18 cellular contexts compared by ENCODE assay signal in the genomic region with DNA sequence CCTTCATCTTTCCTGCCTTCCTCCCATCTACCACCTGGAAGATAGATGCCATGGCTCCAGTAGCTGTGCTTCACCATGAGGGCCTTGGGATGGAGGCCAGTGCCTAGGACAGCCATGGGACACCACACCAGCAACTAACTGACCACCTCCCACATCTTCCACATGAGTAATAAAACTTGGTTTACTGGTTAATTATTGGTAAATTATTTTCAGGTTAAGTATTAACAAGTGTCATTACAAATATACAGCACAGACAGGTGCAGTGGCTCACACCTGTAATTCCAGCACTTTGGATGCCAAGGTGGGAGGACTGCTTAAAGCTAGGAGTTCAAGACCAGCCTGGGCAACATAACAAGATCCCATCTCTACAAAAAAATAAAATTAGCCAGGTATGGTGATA. TPM values are rescaled to one million over a fixed set of nuclear protein-coding genes. Genes with fewer than 3 reads are reported as not detected.
"Had no signal": no experiment of that assay in that cellular context is flagged by ENCODE, and none has a peak within 500 bp of the region (broad histone marks: within the 10 kb centered on the region; RNA-seq: fewer than 3 reads in every experiment).

No MANE protein-coding gene starts in this region.

- ATAC-seq: natural killer cell treated with Interleukin-12 subunit alpha and Interleukin-12 subunit beta and Interleukin-15 and Interleukin-18, amount 100 ng/mL, for 72 hours had no signal

- H3K4me3 ChIP-seq: SK-N-MC, thyroid gland had no signal

- H3K4me3 Mint-ChIP-seq: activated B cell treated with CpG ODN at 0.5 μM for 24 hours; activated CD4-positive, alpha-beta memory T cell treated with anti-CD3 and anti-CD28 coated beads for 36 hours; activated naive CD8-positive, alpha-beta T cell treated with anti-CD3 and anti-CD28 coated beads, Interleukin-2, amount 10 ng/mL, durations not matched to agents 7 days and 5 days; activated T-helper 1 cell treated with anti-CD3 and anti-CD28 coated beads, Interleukin-12 subunit alpha, Interleukin-12 subunit beta, Interleukin-2, Interleukin-4 antibody, amounts not matched to agents 30 ng/mL and 10 ng/mL and 1 ng/mL, durations not matched to agents 14 hours and 24 hours and 36 hours; dendritic cell treated with granulocyte-macrophage colony-stimulating factor and Interleukin-4, amounts not matched to agents 40 ng/mL and 50 ng/mL, for 4 days; mesothelial cell of epicardium; natural killer cell treated with Interleukin-12 subunit alpha and Interleukin-12 subunit beta and Interleukin-15 and Interleukin-18, amount 100 ng/mL, for 72 hours; T-helper 2 cell treated with Interferon-gamma antibody and Interleukin-4, amounts not matched to agents 5 μg/mL and 100 μg/mL, for 36 hours had no signal

- H3K27ac Mint-ChIP-seq: activated B cell treated with CpG ODN at 0.5 μM for 24 hours; activated CD4-positive, alpha-beta memory T cell treated with anti-CD3 and anti-CD28 coated beads for 36 hours; activated naive CD8-positive, alpha-beta T cell treated with anti-CD3 and anti-CD28 coated beads, Interleukin-2, amount 10 ng/mL, durations not matched to agents 7 days and 5 days; activated T-helper 1 cell treated with anti-CD3 and anti-CD28 coated beads, Interleukin-12 subunit alpha, Interleukin-12 subunit beta, Interleukin-2, Interleukin-4 antibody, amounts not matched to agents 30 ng/mL and 10 ng/mL and 1 ng/mL, durations not matched to agents 14 hours and 24 hours and 36 hours; mesothelial cell of epicardium; natural killer cell treated with Interleukin-12 subunit alpha and Interleukin-12 subunit beta and Interleukin-15 and Interleukin-18, amount 100 ng/mL, for 72 hours; T-helper 2 cell treated with Interferon-gamma antibody and Interleukin-4, amounts not matched to agents 5 μg/mL and 100 μg/mL, for 36 hours had no signal

- H3K36me3 ChIP-seq: neutrophil, thyroid gland had no signal

- H3K27me3 ChIP-seq: neutrophil, thyroid gland had no signal

- DNase-seq: activated B cell treated with CpG ODN at 0.5 μM for 24 hours; activated CD4-positive, alpha-beta memory T cell treated with anti-CD3 and anti-CD28 coated beads for 36 hours; activated CD4-positive, alpha-beta T cell treated with anti-CD3 and anti-CD28 coated beads for 4 hours; activated naive CD8-positive, alpha-beta T cell treated with anti-CD3 and anti-CD28 coated beads, Interleukin-2, amount 10 ng/mL, durations not matched to agents 7 days and 5 days; activated T-cell treated with anti-CD3 and anti-CD28 coated beads for 4 hours; effector memory CD4-positive, alpha-beta T cell; retina; stimulated activated CD4-positive, alpha-beta T cell treated with anti-CD3 and anti-CD28 coated beads, Interleukin-2, amount 100 ng/mL, for 48 hours had no signal

- H3K27me3 Mint-ChIP-seq: activated B cell treated with CpG ODN at 0.5 μM for 24 hours; activated CD4-positive, alpha-beta memory T cell treated with anti-CD3 and anti-CD28 coated beads for 36 hours; activated naive CD8-positive, alpha-beta T cell treated with anti-CD3 and anti-CD28 coated beads, Interleukin-2, amount 10 ng/mL, durations not matched to agents 7 days and 5 days; dendritic cell treated with granulocyte-macrophage colony-stimulating factor and Interleukin-4, amounts not matched to agents 40 ng/mL and 50 ng/mL, for 4 days; natural killer cell treated with Interleukin-12 subunit alpha and Interleukin-12 subunit beta and Interleukin-15 and Interleukin-18, amount 100 ng/mL, for 72 hours had no signal

- H3K9me3 ChIP-seq: neutrophil, thyroid gland had no signal

- H3K27ac ChIP-seq: epithelial cell of prostate, neutrophil, SK-N-MC, thyroid gland had no signal

- H3K36me3 Mint-ChIP-seq: activated CD4-positive, alpha-beta memory T cell treated with anti-CD3 and anti-CD28 coated beads for 36 hours; natural killer cell treated with Interleukin-12 subunit alpha and Interleukin-12 subunit beta and Interleukin-15 and Interleukin-18, amount 100 ng/mL, for 72 hours had no signal

- H3K9me3 Mint-ChIP-seq: activated B cell treated with CpG ODN at 0.5 μM for 24 hours; activated CD4-positive, alpha-beta memory T cell treated with anti-CD3 and anti-CD28 coated beads for 36 hours; activated naive CD8-positive, alpha-beta T cell treated with anti-CD3 and anti-CD28 coated beads, Interleukin-2, amount 10 ng/mL, durations not matched to agents 7 days and 5 days; activated T-helper 1 cell treated with anti-CD3 and anti-CD28 coated beads, Interleukin-12 subunit alpha, Interleukin-12 subunit beta, Interleukin-2, Interleukin-4 antibody, amounts not matched to agents 30 ng/mL and 10 ng/mL and 1 ng/mL, durations not matched to agents 14 hours and 24 hours and 36 hours; dendritic cell treated with granulocyte-macrophage colony-stimulating factor and Interleukin-4, amounts not matched to agents 40 ng/mL and 50 ng/mL, for 4 days; mesothelial cell of epicardium; natural killer cell treated with Interleukin-12 subunit alpha and Interleukin-12 subunit beta and Interleukin-15 and Interleukin-18, amount 100 ng/mL, for 72 hours; T-helper 2 cell treated with Interferon-gamma antibody and Interleukin-4, amounts not matched to agents 5 μg/mL and 100 μg/mL, for 36 hours had no signal

RNA-seq across cellular contexts. Expression of a gene that starts 31.6 kb away (rescaled TPM):
- total RNA-seq: activated T-helper 1 cell treated with anti-CD3 and anti-CD28 coated beads, Interleukin-12 subunit alpha, Interleukin-12 subunit beta, Interleukin-2, Interleukin-4 antibody, amounts not matched to agents 30 ng/mL and 10 ng/mL and 1 ng/mL, durations not matched to agents 14 hours and 24 hours and 36 hours; lung microvascular endothelial cell; natural killer cell treated with Interleukin-12 subunit alpha and Interleukin-12 subunit beta and Interleukin-15 and Interleukin-18, amount 100 ng/mL, for 72 hours had no signal
